14 cellular contexts compared by ENCODE assay signal in genomic region chr16:8370374-8371015, GRCh38.
DNase-seq lines count a peak whose midpoint lies in the region; ATAC-seq, FAIRE-seq and TF ChIP-seq lines count a peak whose summit lies in the region.
"Had no signal": no experiment of that assay in that cellular context is flagged by ENCODE, and none has a peak within 500 bp of the region (broad histone marks: within the 10 kb centered on the region; RNA-seq: fewer than 3 reads in every experiment).

No MANE protein-coding gene starts in this region.

- DNase-seq in Daoy (ENCODE audit: low read depth), result peak; percentile 81
- peak; percentile 80 for DNase-seq in M059J (ENCODE audit: low read depth)
- DNase-seq in K562 (ENCODE audit: extremely low read depth in 1 of 4, low spot score in 3 of 4), result peak in 1 of 4 experiments; percentile 5
- no peak for DNase-seq in mucosa of descending colon
- no peak for DNase-seq in activated CD4-positive, alpha-beta T cell treated with anti-CD3 and anti-CD28 coated beads for 1 hour
- no peak for DNase-seq in T-helper 17 cell
- DNase-seq: activated T-cell treated with anti-CD3 and anti-CD28 coated beads, Interleukin-2, amount 50 U/mL, for 1 hour; KBM-7 had no signal

- in situ Hi-C loops in K562 (cut with MboI), result no loop called here

- no peak overlapping the region for H3K9ac ChIP-seq in K562 (ENCODE audit: insufficient read depth in 1 of 2, low read depth in 2 of 2, low read length in 2 of 2)

- no peak for TF ChIP-seq EP300 in K562 (IDR thresholded peaks at IDR 0.05; ENCODE audit: low read length)

- H4K20me1 ChIP-seq in K562 (replicated peaks; ENCODE audit: control insufficient read depth, insufficient read depth, low read length), result no peaks in the 10 kb centered on the region

- H3K4me1 Mint-ChIP-seq in T-helper 17 cell, result no peaks in the 10 kb centered on the region
- H3K4me1 Mint-ChIP-seq: B cell had no signal

- no peak overlapping the region for H2AFZ ChIP-seq in K562 (ENCODE audit: low read depth, low read length)

- no peak overlapping the region for H3K4me3 ChIP-seq in K562
- H3K4me3 ChIP-seq in mucosa of descending colon, result no peak overlapping the region
- H3K4me3 ChIP-seq: dorsolateral prefrontal cortex had no signal

- H3K27ac ChIP-seq in K562 (ENCODE audit: extremely low read depth, low read depth, low read length), result no peak overlapping the region

- no peaks in the 10 kb centered on the region for H3K36me3 Mint-ChIP-seq in T-helper 17 cell (ENCODE audit: low read depth)

- H3K27ac Mint-ChIP-seq in T-helper 17 cell, result no peak overlapping the region
- H3K27ac Mint-ChIP-seq: B cell had no signal

- TF ChIP-seq RAD21 in K562 (CRISPR knock-in tag; conservative IDR thresholded peaks at IDR 0.05 in 1 of 2, IDR thresholded peaks at IDR 0.05 in 1 of 2), result no peak

- POLR2A ChIA-PET in K562 (lab: Yijun Ruan, JAX), result no interaction called here

- no peak for FAIRE-seq in K562 (lab: Jason Lieb, UNC)
- FAIRE-seq: GM19239 had no signal

- H3K27me3 Mint-ChIP-seq in T-helper 17 cell, result no peaks in the 10 kb centered on the region
- H3K27me3 Mint-ChIP-seq: B cell had no signal

- intact Hi-C loops in K562 (cut with micrococcal nuclease), result no loop called here
- intact Hi-C loops in mucosa of descending colon (cut with DNase I, micrococcal nuclease), result no loop called here

- no peaks in the 10 kb centered on the region for H3K27me3 ChIP-seq in K562 (ENCODE audit: control insufficient read depth in 2 of 2, insufficient read depth in 2 of 2, low read length in 2 of 2)
- H3K27me3 ChIP-seq: dorsolateral prefrontal cortex had no signal

- H3K36me3 ChIP-seq in K562 (ENCODE audit: control insufficient read depth, insufficient read depth, low read length) (no peaks in the 10 kb centered on the region), mucosa of descending colon (ENCODE audit: low read depth) (no peaks in the 10 kb centered on the region)

- CTCF ChIA-PET in K562 (lab: Yijun Ruan, JAX; ENCODE audit: low intra/inter-chr PET ratio), result no interaction called here

- ATAC-seq in K562 (no peak), mucosa of descending colon (peak; percentile 93), T-helper 17 cell (no peak), GM21390 (IDR thresholded peaks at IDR 0.05; ENCODE audit: unreplicated experiment) (no peak), HG03039 (IDR thresholded peaks at IDR 0.05; ENCODE audit: unreplicated experiment) (no peak)
- ATAC-seq: activated CD4-positive, CD25-positive, alpha-beta regulatory T cell treated with anti-CD3 and anti-CD28 coated beads, Interleukin-2, amount 50 U/mL, for 24 hours had no signal

- no peaks in the 10 kb centered on the region for H3K9me1 ChIP-seq in K562 (ENCODE audit: control insufficient read depth, insufficient read depth, low read length)

- H3K4me1 ChIP-seq in K562 (replicated peaks in 1 of 2; ENCODE audit: control insufficient read depth in 2 of 2, insufficient read depth in 2 of 2, low read length in 2 of 2) (no peaks in the 10 kb centered on the region), mucosa of descending colon (ENCODE audit: low read depth) (no peaks in the 10 kb centered on the region)

- BruUV-seq in K562 (replicated peaks; lab: Mats Ljungman, UMichigan), result no TSS peak

- no peak overlapping the region for H3K4me2 ChIP-seq in K562 (ENCODE audit: insufficient read depth, low read length)

- H3K79me2 ChIP-seq in K562 (ENCODE audit: control insufficient read depth, insufficient read depth, low read length), result no peaks in the 10 kb centered on the region

- H3K9me3 ChIP-seq in K562 (replicated peaks; ENCODE audit: control insufficient read depth, insufficient read depth, low read depth, low read length) (no peaks in the 10 kb centered on the region), mucosa of descending colon (no peaks in the 10 kb centered on the region), T-helper 17 cell (ENCODE audit: control insufficient read depth, low read length, poor library complexity, severe bottlenecking) (peaks cover 3% of the 10 kb centered on the region)

- 0% methylated on average over 3 of the region's 3 CpGs for WGBS in K562 (ENCODE audit: insufficient coverage, low coverage, missing lambda C conversion rate)

- H3K4me3 Mint-ChIP-seq in T-helper 17 cell, result no peak overlapping the region
- H3K4me3 Mint-ChIP-seq: B cell had no signal

- TF ChIP-seq POLR2A in K562 (conservative IDR thresholded peaks at IDR 0.05), result no peak

- no peak for TF ChIP-seq CTCF in K562 (IDR thresholded peaks at IDR 0.05 in 2 of 3, conservative IDR thresholded peaks at IDR 0.05 in 1 of 3; ENCODE audit: insufficient read depth in 2 of 3, low read depth in 1 of 3, low read length in 3 of 3)
- no peak for TF ChIP-seq CTCF in mucosa of descending colon (IDR thresholded peaks at IDR 0.05)

TF ChIP-seq in K562, 482 proteins besides CTCF, POLR2A, EP300 and RAD21:
- TF ChIP-seq RFX7 (CRISPR knock-in tag; IDR thresholded peaks at IDR 0.05), result no peak
- 0 out of 2 replicates have a peak, but pooled peaks have one; percentile 36 for TF ChIP-seq JUN (IDR thresholded peaks at IDR 0.05; ENCODE audit: borderline replicate concordance, low read depth, low read length)
- no peak for TF ChIP-seq JUN (CRISPR knock-in tag; IDR thresholded peaks at IDR 0.05; ENCODE audit: borderline replicate concordance)
- no peak for TF ChIP-seq CREB3 (tag; conservative IDR thresholded peaks at IDR 0.05; ENCODE audit: low read depth)
- peak; percentile 55 for TF ChIP-seq ATF3 (IDR thresholded peaks at IDR 0.05)
- TF ChIP-seq ATF3 (CRISPR knock-in tag; conservative IDR thresholded peaks at IDR 0.05), result no peak
- TF ChIP-seq FOSL1 (tag; conservative IDR thresholded peaks at IDR 0.05), result peak; percentile 55
- no peak for TF ChIP-seq SOX6 (IDR thresholded peaks at IDR 0.05)

Comparison
In these comparisons a context has a peak if more than half of its experiments do, and no peak if none do; other contexts are left out.
1. DNase-seq: peak in Daoy (single experiment) and M059J (single experiment); none in mucosa of descending colon (0 of 3), activated CD4-positive, alpha-beta T cell treated with anti-CD3 and anti-CD28 coated beads for 1 hour (single experiment) and T-helper 17 cell (0 of 3).